In the genomic region with DNA sequence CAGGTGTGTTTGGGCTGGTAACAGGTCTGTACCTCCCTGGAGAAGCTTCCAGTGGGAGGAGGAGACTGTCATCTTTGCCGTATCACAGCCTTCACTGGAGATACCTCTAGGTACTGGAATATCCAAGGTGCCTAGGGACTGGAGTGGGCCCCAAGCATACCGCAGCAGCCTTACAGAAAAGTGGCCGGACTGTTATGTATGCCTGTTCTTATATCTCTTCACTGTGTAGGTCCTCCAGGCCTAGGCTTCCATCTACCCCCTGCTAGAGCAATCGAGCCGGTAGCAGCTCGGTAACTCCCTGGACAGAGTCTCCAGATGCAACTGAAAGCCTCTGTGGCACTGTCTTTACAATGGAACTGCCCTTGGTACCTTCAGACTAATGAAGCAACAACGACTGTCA, we compare ENCODE assay signal across 8 cellular contexts.
"Had no signal": no experiment of that assay in that cellular context is flagged by ENCODE, and none has a peak within 500 bp of the region (broad histone marks: within the 10 kb centered on the region; RNA-seq: fewer than 3 reads in every experiment).

No MANE protein-coding gene starts in this region.

- H3K4me1 ChIP-seq: HAP-1 had no signal

- H3K27ac ChIP-seq: GM23248 had no signal

- H2AFZ ChIP-seq: GM23248 had no signal

- H3K4me3 ChIP-seq: GM23248, HAP-1, K562 had no signal

- DNase-seq: GM23248, GOT3, H7, HFFc6, IMR-90 had no signal

- ATAC-seq: HCT116, K562 had no signal

- H3K9me3 ChIP-seq: HAP-1 had no signal

- H3K36me3 ChIP-seq: HAP-1 had no signal
